23 cellular contexts compared by ENCODE assay signal in genomic region chr1:218302155-218302554, GRCh38. TPM values are rescaled to one million over a fixed set of nuclear protein-coding genes. Genes with fewer than 3 reads are reported as not detected.
DNase-seq lines count a peak whose midpoint lies in the region; ATAC-seq, FAIRE-seq and TF ChIP-seq lines count a peak whose summit lies in the region.
"Had no signal": no experiment of that assay in that cellular context is flagged by ENCODE, and none has a peak within 500 bp of the region (broad histone marks: within the 10 kb centered on the region; RNA-seq: fewer than 3 reads in every experiment).

No MANE protein-coding gene starts in this region.

- H3K9me3 ChIP-seq in IMR-90 (ENCODE audit: control insufficient read depth, insufficient read depth, low read length) (no peaks in the 10 kb centered on the region), H1 (ENCODE audit: insufficient read depth in 2 of 2, low read depth in 1 of 2, low read length in 1 of 2) (no peaks in the 10 kb centered on the region)
- H3K9me3 ChIP-seq: BLaER1 treated with 17β-estradiol and CSF1 and Interleukin-3, amounts not matched to agents 10 nM and 100 nM had no signal

- H4K8ac ChIP-seq in IMR-90 (ENCODE audit: low read depth in 2 of 2, low read length in 2 of 2) (no peak overlapping the region), H1 (ENCODE audit: extremely low read depth, insufficient read depth, low read length) (no peak overlapping the region)

- no peak overlapping the region for H3K4ac ChIP-seq in IMR-90 (ENCODE audit: low read depth, low read length)
- H3K4ac ChIP-seq in H1 (replicated peaks; ENCODE audit: insufficient read length, low read depth, low read length) = peak overlapping the region; percentile 79

- H4K20me1 ChIP-seq in GM23338 (replicated peaks; ENCODE audit: insufficient read depth) (no peaks in the 10 kb centered on the region), IMR-90 (ENCODE audit: insufficient read depth, low read length) (no peaks in the 10 kb centered on the region), H1 (replicated peaks in 1 of 2; ENCODE audit: control insufficient read depth in 1 of 2, insufficient read depth in 2 of 2, low read length in 2 of 2) (no peaks in the 10 kb centered on the region)

- H2BK20ac ChIP-seq in IMR-90 (ENCODE audit: low read depth, low read length) = no peak overlapping the region
- H2BK20ac ChIP-seq in H1 (ENCODE audit: low read length) = no peak overlapping the region

- H3K9me2 ChIP-seq in GM23338 (ENCODE audit: insufficient read depth) = no peaks in the 10 kb centered on the region

- no peak overlapping the region for H3K23ac ChIP-seq in IMR-90 (ENCODE audit: low read depth, low read length)
- H3K23ac ChIP-seq in H1 (ENCODE audit: insufficient read length) = no peak overlapping the region

- H3K18ac ChIP-seq in IMR-90 (ENCODE audit: low read depth, low read length) (no peak overlapping the region), H1 (ENCODE audit: extremely low read depth, low read length) (no peak overlapping the region; the same call in 1 of the 2 replicates)

- H3K27ac ChIP-seq in GM23338 (ENCODE audit: low read depth) (peak overlapping the region; percentile 93; the same call in 1 of the 2 replicates), IMR-90 (ENCODE audit: insufficient read depth, low read length) (no peak overlapping the region), H1 (ENCODE audit: low read depth, low read length) (no peak overlapping the region)
- H3K27ac ChIP-seq: BLaER1 treated with 17β-estradiol and CSF1 and Interleukin-3, amounts not matched to agents 10 nM and 100 nM; GM23248; SK-N-MC had no signal

- H4K91ac ChIP-seq in IMR-90 (ENCODE audit: insufficient read depth, low read depth, low read length) = no peak overlapping the region
- peak overlapping the region; percentile 79 for H4K91ac ChIP-seq in H1 (replicated peaks; ENCODE audit: insufficient read length, low read length)

- H2BK5ac ChIP-seq in IMR-90 (ENCODE audit: low read depth, low read length, poor library complexity, severe bottlenecking) (no peak overlapping the region), H1 (ENCODE audit: low read depth, low read length) (peak overlapping the region; percentile 38; the same call in 1 of the 2 replicates)

- H3K36me3 ChIP-seq in GM23338 (ENCODE audit: insufficient read depth) (peaks cover 6% of the 10 kb centered on the region; the same call in 1 of the 2 replicates), IMR-90 (ENCODE audit: control insufficient read depth, insufficient read depth, low read length) (no peaks in the 10 kb centered on the region), H1 (ENCODE audit: control insufficient read depth in 2 of 4, insufficient read depth in 4 of 4, low read length in 3 of 4) (peaks cover 0 to 19% (median 4%) of the 10 kb centered on the region in 4 experiments; a peak in 2 of 8 replicates)

- H3K79me1 ChIP-seq in IMR-90 (ENCODE audit: low read depth in 1 of 2, low read length in 2 of 2) (peaks cover 12 to 21% of the 10 kb centered on the region in 2 experiments; a peak in 3 of 4 replicates), H1 (ENCODE audit: low read depth, low read length) (0 out of 2 replicates have a peak, but pooled peaks cover 2% of the 10 kb centered on the region)

- no peak overlapping the region for H3K4me3 Mint-ChIP-seq in GM23338
- no peak overlapping the region for H3K4me3 Mint-ChIP-seq in progenitor cell of endocrine pancreas (ENCODE audit: low read depth)
- H3K4me3 Mint-ChIP-seq in activated T-helper 17 cell treated with anti-CD3 and anti-CD28 coated beads, Interleukin-2, amount 50 U/mL, for 72 hours = no peak overlapping the region
- H3K4me3 Mint-ChIP-seq: CD4-positive, alpha-beta memory T cell had no signal

- H3K4me2 ChIP-seq in GM23338 (peak overlapping the region; percentile 71), IMR-90 (ENCODE audit: low read depth, low read length) (no peak overlapping the region), H1 (ENCODE audit: insufficient read depth in 1 of 2, low read depth in 2 of 2, low read length in 2 of 2) (0 out of 4 replicates have a peak overlapping the region, but pooled peaks of 1 of the 2 experiments have one; percentile 26)
- H3K4me2 ChIP-seq: BLaER1 treated with 17β-estradiol and CSF1 and Interleukin-3, amounts not matched to agents 10 nM and 100 nM had no signal

- no peaks in the 10 kb centered on the region for H3K27me3 Mint-ChIP-seq in GM23338 (ENCODE audit: insufficient read depth, low read depth, poor library complexity)
- no peaks in the 10 kb centered on the region for H3K27me3 Mint-ChIP-seq in progenitor cell of endocrine pancreas
- H3K27me3 Mint-ChIP-seq in activated T-helper 17 cell treated with anti-CD3 and anti-CD28 coated beads, Interleukin-2, amount 50 U/mL, for 72 hours = no peaks in the 10 kb centered on the region
- H3K27me3 Mint-ChIP-seq: CD4-positive, alpha-beta memory T cell had no signal

- ATAC-seq in GM23338 = no peak
- ATAC-seq in IMR-90 (ENCODE audit: low read depth) = no peak
- no peak for ATAC-seq in activated T-helper 17 cell treated with anti-CD3 and anti-CD28 coated beads, Interleukin-2, amount 50 U/mL, for 72 hours (replicated peaks)

- H3K4me1 ChIP-seq in GM23338 (ENCODE audit: insufficient read depth) (peaks cover 72% of the 10 kb centered on the region), IMR-90 (ENCODE audit: control insufficient read depth, insufficient read depth, low read length) (peaks cover 2% of the 10 kb centered on the region; the same call in 1 of the 2 replicates), H1 (replicated peaks in 1 of 4; ENCODE audit: control insufficient read depth in 3 of 4, insufficient read depth in 4 of 4, low read length in 3 of 4) (peaks cover 3 to 23% (median 15%) of the 10 kb centered on the region in 4 experiments; a peak in 6 of 7 replicates)

- H3K14ac ChIP-seq in IMR-90 (replicated peaks; ENCODE audit: low read depth, low read length) = no peak overlapping the region
- no peak overlapping the region for H3K14ac ChIP-seq in H1 (ENCODE audit: insufficient read length)

- H3K27ac Mint-ChIP-seq in GM23338 (peak overlapping the region; percentile 88), progenitor cell of endocrine pancreas (peak overlapping the region; percentile 57)
- no peak overlapping the region for H3K27ac Mint-ChIP-seq in activated T-helper 17 cell treated with anti-CD3 and anti-CD28 coated beads, Interleukin-2, amount 50 U/mL, for 72 hours

- no peaks in the 10 kb centered on the region; the same call in 1 of the 2 replicates for H3F3A ChIP-seq in GM23338 (replicated peaks; ENCODE audit: low read depth)

- H2AFZ ChIP-seq in GM23338 (no peak overlapping the region), IMR-90 (replicated peaks; ENCODE audit: low read length, poor library complexity) (no peak overlapping the region), H1 (ENCODE audit: low read length) (no peak overlapping the region)
- H2AFZ ChIP-seq: GM23248 had no signal

- in situ Hi-C loops in IMR-90 (cut with MboI; ENCODE audit: low sequenced_read_pairs) = no loop called here

- TF ChIP-seq CTCF in GM23338 (conservative IDR thresholded peaks at IDR 0.05; ENCODE audit: low read depth in 2 of 2) (no peak), IMR-90 (conservative IDR thresholded peaks at IDR 0.05; ENCODE audit: low read depth, low read length) (no peak), H1 (IDR thresholded peaks at IDR 0.05; ENCODE audit: control extremely low read depth in 1 of 3, insufficient read depth in 1 of 3, low read depth in 1 of 3, low read length in 3 of 3) (no peak), progenitor cell of endocrine pancreas (IDR thresholded peaks at IDR 0.05; ENCODE audit: unreplicated experiment) (no peak)

- no peak overlapping the region for H3K4me3 ChIP-seq in GM23338
- no peak overlapping the region for H3K4me3 ChIP-seq in IMR-90 (ENCODE audit: insufficient read depth, low read depth, low read length)
- H3K4me3 ChIP-seq in H1 (ENCODE audit: extremely low read depth in 1 of 4, insufficient read depth in 2 of 4, low read depth in 3 of 4, low read length in 4 of 4) = no peak overlapping the region
- H3K4me3 ChIP-seq: BLaER1 treated with 17β-estradiol and CSF1 and Interleukin-3, amounts not matched to agents 10 nM and 100 nM; GM23248; SK-N-MC had no signal

- H3K9me1 ChIP-seq in IMR-90 (ENCODE audit: insufficient read depth, low read length) = no peaks in the 10 kb centered on the region

- no TSS peak for BruUV-seq in IMR-90 (replicated peaks; lab: Mats Ljungman, UMichigan)

- H3K27me3 ChIP-seq in GM23338 (ENCODE audit: insufficient read depth) (no peaks in the 10 kb centered on the region), IMR-90 (ENCODE audit: control insufficient read depth, insufficient read depth, low read length) (no peaks in the 10 kb centered on the region), H1 (replicated peaks in 1 of 4; ENCODE audit: control insufficient read depth in 3 of 4, extremely low read depth in 1 of 4, insufficient read depth in 3 of 4, low read length in 3 of 4) (no peaks in the 10 kb centered on the region)
- H3K27me3 ChIP-seq: BLaER1 treated with 17β-estradiol and CSF1 and Interleukin-3, amounts not matched to agents 10 nM and 100 nM had no signal

- POLR2A ChIA-PET in IMR-90 (lab: Charles Lee; ENCODE audit: unreplicated experiment) (interaction anchor here (0.6 kb wide), 1 partner anchor 44 kb away, joined by 5 read pairs; no protein-coding TSS in a partner anchor), H1 (lab: Charles Lee; ENCODE audit: partially characterized antibody) (interaction anchor here (0.9 to 2.1 kb wide), 3 partner anchors 12 to 17 kb away, joined by 3 to 7 read pairs (median 4); partner anchors contain the start of gene RRP15)

- no peak for TF ChIP-seq EP300 in H1 (IDR thresholded peaks at IDR 0.05; ENCODE audit: borderline replicate concordance in 1 of 2, low read depth in 2 of 2, low read length in 2 of 2)

- H3K9me3 Mint-ChIP-seq in GM23338 = no peaks in the 10 kb centered on the region
- no peaks in the 10 kb centered on the region for H3K9me3 Mint-ChIP-seq in progenitor cell of endocrine pancreas (ENCODE audit: low read depth)
- H3K9me3 Mint-ChIP-seq in activated T-helper 17 cell treated with anti-CD3 and anti-CD28 coated beads, Interleukin-2, amount 50 U/mL, for 72 hours = no peaks in the 10 kb centered on the region

- H3K9ac ChIP-seq in IMR-90 (ENCODE audit: low read depth, low read length) (no peak overlapping the region), H1 (replicated peaks in 1 of 4; ENCODE audit: extremely low read depth in 1 of 4, low read depth in 3 of 4, low read length in 3 of 4) (no peak overlapping the region)
- H3K9ac ChIP-seq: BLaER1 treated with 17β-estradiol and CSF1 and Interleukin-3, amounts not matched to agents 10 nM and 100 nM; GM23248 had no signal

- 100% methylated on average over 1 of the region's 3 CpGs; no CpG with 5 or more reads in 1 of the 2 experiments for WGBS in IMR-90 (ENCODE audit: extremely low coverage in 2 of 2, insufficient read length in 1 of 2), 2 experiments
- WGBS in H1 (ENCODE audit: extremely low coverage in 1 of 2, insufficient coverage in 1 of 2, insufficient read length in 1 of 2, insufficient replicate concordance in 2 of 2, low coverage in 1 of 2, low lambda C conversion rate in 2 of 2, missing lambda C conversion rate in 1 of 2), 2 experiments = 76% methylated on average over 3 of the region's 3 CpGs; no CpG with 5 or more reads in 1 of the 2 experiments

- H3K79me2 ChIP-seq in GM23338 (replicated peaks; ENCODE audit: insufficient read depth) (peaks cover 78% of the 10 kb centered on the region), H1 (ENCODE audit: control insufficient read depth in 1 of 2, insufficient read depth in 2 of 2, low read length in 2 of 2) (peaks cover 0 to 68% of the 10 kb centered on the region in 2 experiments; a peak in 2 of 4 replicates)

- no peak for TF ChIP-seq POLR2A in IMR-90 (IDR thresholded peaks at IDR 0.05; ENCODE audit: low read depth, low read length)
- TF ChIP-seq POLR2A in H1 (IDR thresholded peaks at IDR 0.05; ENCODE audit: control extremely low read depth in 1 of 2, low read depth in 2 of 2, low read length in 2 of 2) = no peak

- DNase-seq in GM23338 (ENCODE audit: low spot score) = no peak
- no peak for DNase-seq in IMR-90
- no peak for DNase-seq in H1 (ENCODE audit: low read depth in 1 of 2, low spot score in 2 of 2)
- DNase-seq in progenitor cell of endocrine pancreas (ENCODE audit: low spot score, unreplicated experiment) = no peak
- DNase-seq in activated T-cell treated with anti-CD3 and anti-CD28 coated beads for 4 hours = no peak
- no peak for DNase-seq in NCI-H2107 (lab: John Stamatoyannopoulos, UW)
- DNase-seq: AML-193; CD4-positive, alpha-beta memory T cell; COR-L47; DMS53; GM23248; HCEC 1CT; NCI-H1092 treated with DMSO at 0.1 percent for 48 hours; NCI-H1436; NCI-H187; NCI-H524 treated with DMSO at 0.1 percent for 48 hours; NCI-H774; SIG-M5 had no signal

- CTCF ChIA-PET in IMR-90 (lab: Yijun Ruan, JAX) = interaction anchor here (1.2 kb wide), 1 partner anchor 16 kb away, joined by 3 read pairs; no protein-coding TSS in a partner anchor
- CTCF ChIA-PET in H1 (lab: Charles Lee; ENCODE audit: partially characterized antibody) = interaction anchor here (0.7 to 2.0 kb wide), 9 partner anchors 21 to 765 kb away, joined by 3 to 5 read pairs (median 4); partner anchors contain the start of gene TGFB2

- H3K4me1 Mint-ChIP-seq in GM23338 (peaks cover 77% of the 10 kb centered on the region), progenitor cell of endocrine pancreas (ENCODE audit: low read depth) (peaks cover 40% of the 10 kb centered on the region)
- peaks cover 3% of the 10 kb centered on the region for H3K4me1 Mint-ChIP-seq in activated T-helper 17 cell treated with anti-CD3 and anti-CD28 coated beads, Interleukin-2, amount 50 U/mL, for 72 hours

- no peak for FAIRE-seq in H1 (lab: Jason Lieb, UNC)
- FAIRE-seq: A204.1, RCC 7860 had no signal

- H3K56ac ChIP-seq in IMR-90 (ENCODE audit: extremely low read depth, insufficient read depth, low read length) (no peak overlapping the region), H1 (replicated peaks; ENCODE audit: insufficient read length, low read depth, low read length) (no peak overlapping the region)

- dilution Hi-C loops in IMR-90 (cut with HindIII; ENCODE audit: low sequenced_read_pairs, unreplicated experiment) = no loop called here

- no peak for TF ChIP-seq RAD21 in IMR-90 (IDR thresholded peaks at IDR 0.05; ENCODE audit: low read length)
- no peak for TF ChIP-seq RAD21 in H1 (IDR thresholded peaks at IDR 0.05 in 1 of 2, conservative IDR thresholded peaks at IDR 0.05 in 1 of 2; ENCODE audit: low read depth in 2 of 2, low read length in 2 of 2)

- H3K36me3 Mint-ChIP-seq in GM23338 (ENCODE audit: low read depth) (peaks cover 20% of the 10 kb centered on the region), progenitor cell of endocrine pancreas (ENCODE audit: insufficient read depth) (peaks cover 3% of the 10 kb centered on the region)
- H3K36me3 Mint-ChIP-seq in activated T-helper 17 cell treated with anti-CD3 and anti-CD28 coated beads, Interleukin-2, amount 50 U/mL, for 72 hours (ENCODE audit: low read depth) = peaks cover 61% of the 10 kb centered on the region

- H2BK15ac ChIP-seq in IMR-90 (ENCODE audit: low read depth, low read length) (no peak overlapping the region), H1 (ENCODE audit: low read length) (no peak overlapping the region)

- H2AK9ac ChIP-seq in IMR-90 (replicated peaks; ENCODE audit: low read depth, low read length, poor library complexity) = no peak overlapping the region

- no peak overlapping the region for H4K5ac ChIP-seq in IMR-90 (ENCODE audit: low read depth, low read length)
- peak overlapping the region; percentile 89 for H4K5ac ChIP-seq in H1 (ENCODE audit: insufficient read length, low read depth, low read length)

- H3K23me2 ChIP-seq in H1 (ENCODE audit: low read depth, low read length) = no peaks in the 10 kb centered on the region

- H2AK5ac ChIP-seq in IMR-90 (ENCODE audit: low read depth, low read length) (no peak overlapping the region), H1 (ENCODE audit: low read depth, low read length) (no peak overlapping the region)

- intact Hi-C loops in IMR-90 (cut with micrococcal nuclease) = no loop called here

- H2BK12ac ChIP-seq in H1 (ENCODE audit: low read depth, low read length) = no peak overlapping the region

- no peak overlapping the region for H2BK120ac ChIP-seq in IMR-90 (ENCODE audit: low read depth, low read length)
- H2BK120ac ChIP-seq in H1 (replicated peaks; ENCODE audit: low read depth, low read length) = peak overlapping the region; percentile 96

RNA-seq across cellular contexts. Expression of gene RRP15, which starts 17.1 kb away (rescaled TPM):
- 18.8 and 19.8 TPM in 2 replicates for total RNA-seq in GM23338 (2014; rRNA removed; shearing (Covaris generic))
- polyA plus RNA-seq in GM23338 (2016; fragmentation: Nextera tagmentation; extraction: Ambion mirVana) = 80.5 and 86.5 TPM in 2 replicates
- 4.1 and 8.9 TPM in 2 replicates for total RNA-seq in IMR-90 (2012; rRNA removed)
- polyA plus RNA-seq in IMR-90 (2012; rRNA removed) = 1.7 and 3.1 TPM in 2 replicates
- 0.20 and 0.28 TPM in 2 replicates for polyA plus RNA-seq in IMR-90 (2012; cell fraction: cytosol; rRNA removed)
- polyA plus RNA-seq in IMR-90 (2012; cell fraction: nucleus; rRNA removed; ENCODE audit: low replicate concordance) = 0.24 and 1.7 TPM in 2 replicates
- total RNA-seq in H1 (2021; fragmentation: NEBNext Ultra II Directional; extraction: Animal tissue kit (Norgen Biotek cat#: 25700)) = 46.6 and 52.8 TPM in 2 replicates
- 2.1 and 3.7 TPM in 2 replicates for polyA plus RNA-seq in H1 (2011; rRNA removed)
- 4.9 TPM for polyA plus RNA-seq in H1 (2011; cell fraction: cytosol; rRNA removed)
- 3.5 TPM for polyA plus RNA-seq in H1 (2011; cell fraction: nucleus; rRNA removed)
- 19.5 to 25.2 TPM (median 22.0 TPM) in 4 replicates for polyA plus RNA-seq in H1 (2012, experiment 1 of 2)
- polyA plus RNA-seq in H1 (2012, experiment 2 of 2) = 0.83 TPM
- 93.3 TPM for polyA plus RNA-seq in H1 (2013, experiment 1 of 2)
- polyA plus RNA-seq in H1 (2013, experiment 2 of 2) = 92.9 TPM
- polyA minus RNA-seq in H1 (2011; rRNA and poly(A)+ RNA removed) = 6.3 and 7.3 TPM in 2 replicates
- 6.0 TPM for polyA minus RNA-seq in H1 (2011; cell fraction: cytosol; rRNA and poly(A)+ RNA removed)
- 17.8 TPM for polyA minus RNA-seq in H1 (2011; cell fraction: nucleus; rRNA and poly(A)+ RNA removed)
- 24.6 and 25.3 TPM in 2 replicates for total RNA-seq in progenitor cell of endocrine pancreas
- 10 to 100 TPM; 10.9 to 25.3 TPM for total RNA-seq in activated T-helper 17 cell treated with anti-CD3 and anti-CD28 coated beads, Interleukin-2, amount 50 U/mL, for 72 hours

RNA-seq across cellular contexts. Expression of gene TGFB2, which starts 43.0 kb away (rescaled TPM):
- 0.19 and 1.4 TPM in 2 replicates for total RNA-seq in GM23338 (2014; rRNA removed; shearing (Covaris generic))
- polyA plus RNA-seq in GM23338 (2016; fragmentation: Nextera tagmentation; extraction: Ambion mirVana) (0.31 and 0.63 TPM in 2 replicates), IMR-90 (2012; rRNA removed) (2.3 and 3.7 TPM in 2 replicates), H1 (2011; rRNA removed) (0.08 and 0.26 TPM in 2 replicates)
- total RNA-seq in IMR-90 (2012; rRNA removed) (3.8 and 5.3 TPM in 2 replicates), progenitor cell of endocrine pancreas (26.4 and 27.9 TPM in 2 replicates)
- 0.87 and 1.2 TPM in 2 replicates for polyA plus RNA-seq in IMR-90 (2012; cell fraction: cytosol; rRNA removed)
- polyA plus RNA-seq in IMR-90 (2012; cell fraction: nucleus; rRNA removed; ENCODE audit: low replicate concordance) = 0.58 and 2.9 TPM in 2 replicates
- 0.84 and 1.5 TPM in 2 replicates for total RNA-seq in H1 (2021; fragmentation: NEBNext Ultra II Directional; extraction: Animal tissue kit (Norgen Biotek cat#: 25700))
- 0.40 TPM for polyA plus RNA-seq in H1 (2011; cell fraction: cytosol; rRNA removed)
- 0.17 TPM for polyA plus RNA-seq in H1 (2011; cell fraction: nucleus; rRNA removed)
- polyA plus RNA-seq in H1 (2012, experiment 1 of 2) = 0.27 to 1.3 TPM (median 0.63 TPM) in 4 replicates
- polyA plus RNA-seq in H1 (2012, experiment 2 of 2) = not detected
- polyA plus RNA-seq in H1 (2013, experiment 1 of 2) = 1.2 TPM
- polyA plus RNA-seq in H1 (2013, experiment 2 of 2) = 1.1 TPM
- polyA minus RNA-seq in H1 (2011; rRNA and poly(A)+ RNA removed) = 0.41 and 0.66 TPM in 2 replicates
- not detected for polyA minus RNA-seq in H1 (2011; cell fraction: cytosol; rRNA and poly(A)+ RNA removed)
- polyA minus RNA-seq in H1 (2011; cell fraction: nucleus; rRNA and poly(A)+ RNA removed) = 1.4 TPM
- not detected for total RNA-seq in activated T-helper 17 cell treated with anti-CD3 and anti-CD28 coated beads, Interleukin-2, amount 50 U/mL, for 72 hours
- total RNA-seq: CD4-positive, alpha-beta memory T cell had no signal
- polyA plus RNA-seq: CD4-positive, alpha-beta memory T cell had no signal
